24 cellular contexts compared by ENCODE assay signal in the genomic region with DNA sequence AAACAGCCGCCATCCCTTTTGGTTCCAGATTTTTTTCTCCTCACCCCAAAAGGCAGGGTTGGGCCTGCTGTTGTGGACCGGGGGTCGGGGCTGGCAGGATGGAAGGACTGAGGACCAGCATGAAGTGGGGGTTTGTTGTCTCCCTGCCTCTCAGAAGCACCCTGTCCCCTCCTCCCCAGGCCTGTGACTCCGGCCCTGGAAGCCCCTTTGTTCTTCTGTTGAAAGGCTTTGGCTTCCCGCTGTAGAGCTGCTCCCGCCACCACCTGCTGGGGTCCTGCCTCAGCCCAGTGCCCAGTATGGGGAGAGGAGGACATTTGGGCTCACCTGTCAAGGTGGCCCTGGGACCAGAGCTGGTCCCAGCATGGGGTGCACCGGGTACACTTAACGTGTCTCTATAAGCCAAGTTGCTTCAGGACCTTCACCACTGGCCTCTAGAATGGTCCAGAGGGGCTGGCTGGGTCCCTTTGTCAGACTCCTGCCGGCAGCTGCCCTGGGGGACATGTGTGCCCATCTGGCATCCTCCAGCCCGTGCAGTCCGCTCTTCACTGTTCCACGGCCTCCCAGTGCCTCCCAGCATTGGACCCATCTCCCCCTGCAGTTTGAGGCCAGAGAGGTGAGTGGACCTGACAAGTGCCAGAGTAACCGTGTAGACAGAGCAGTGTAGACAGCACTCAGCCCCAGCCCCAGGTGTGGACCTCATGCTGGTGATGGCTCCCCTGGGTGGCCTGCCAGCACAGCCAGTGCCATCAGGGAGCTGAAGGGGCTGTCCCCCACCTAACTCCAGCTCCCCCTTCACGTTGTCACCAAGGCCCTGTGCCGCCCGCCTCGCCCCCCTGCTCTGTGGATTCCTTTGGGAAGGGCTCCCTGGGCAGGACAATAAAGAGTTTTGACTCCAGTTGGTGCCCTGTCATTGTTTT. TPM values are rescaled to one million over a fixed set of nuclear protein-coding genes. Genes with fewer than 3 reads are reported as not detected.
"Had no signal": no experiment of that assay in that cellular context is flagged by ENCODE, and none has a peak within 500 bp of the region (broad histone marks: within the 10 kb centered on the region; RNA-seq: fewer than 3 reads in every experiment).

No MANE protein-coding gene starts in this region.

- DNase-seq: activated B cell treated with CpG ODN at 0.5 μM for 24 hours; activated CD4-positive, alpha-beta T cell treated with anti-CD3 and anti-CD28 coated beads for 4 hours; activated CD4-positive, alpha-beta T cell treated with anti-CD3 and anti-CD28 coated beads, Interleukin-2, amount 50 U/mL, for 48 hours; activated effector memory CD4-positive, alpha-beta T cell treated with anti-CD3 and anti-CD28 coated beads, Interleukin-2, amount 50 U/mL, for 16 hours; brain microvascular endothelial cell; erythroblast; foreskin fibroblast; heart right ventricle; islet precursor cell; left colon; lower lobe of right lung; naive thymus-derived CD4-positive, alpha-beta T cell; right lobe of liver; stimulated activated CD4-positive, alpha-beta T cell treated with anti-CD3 and anti-CD28 coated beads, Interleukin-2, amount 100 ng/mL, for 24 hours; T1000; transverse colon had no signal

- ATAC-seq: heart right ventricle; left colon; lower lobe of right lung; naive thymus-derived CD4-positive, alpha-beta T cell; right lobe of liver; stimulated activated memory B cell treated with anti-CD40 and anti-IgM and Interleukin-4, amounts not matched to agents 10 μg/mL and 1 μg/mL and 100 μg/mL, for 72 hours had no signal

- H3K27ac ChIP-seq: ascending aorta, brain microvascular endothelial cell, heart right ventricle, lower lobe of right lung, right lobe of liver, skin epidermis, transverse colon had no signal

- H3K4me3 ChIP-seq: ascending aorta, heart right ventricle, lower lobe of right lung, right lobe of liver, skin epidermis, transverse colon had no signal

- FAIRE-seq: endometrium, urothelium cell line had no signal

- H3K27me3 ChIP-seq: ascending aorta, brain microvascular endothelial cell, heart right ventricle, right lobe of liver, transverse colon had no signal

- H3K9me3 ChIP-seq: ascending aorta, heart right ventricle, lower lobe of right lung, right lobe of liver, transverse colon had no signal

- H3K4me1 ChIP-seq: ascending aorta, right lobe of liver had no signal

RNA-seq across cellular contexts. Expression of a gene that starts 38.9 kb away (rescaled TPM):
- total RNA-seq: activated B cell treated with CpG ODN at 0.5 μM for 24 hours; cerebellum; fibroblast of lung; naive thymus-derived CD4-positive, alpha-beta T cell had no signal
- polyA plus RNA-seq: fibroblast of lung; naive thymus-derived CD4-positive, alpha-beta T cell had no signal

RNA-seq across cellular contexts. Expression of a gene that starts 47.4 kb away (rescaled TPM):
- total RNA-seq: ascending aorta, cerebellum, fibroblast of lung, heart right ventricle, temporal lobe, transverse colon had no signal
- polyA plus RNA-seq: fibroblast of lung; heart right ventricle; naive thymus-derived CD4-positive, alpha-beta T cell had no signal
